ENCODE assay signal across 8 cellular contexts in the genomic region with DNA sequence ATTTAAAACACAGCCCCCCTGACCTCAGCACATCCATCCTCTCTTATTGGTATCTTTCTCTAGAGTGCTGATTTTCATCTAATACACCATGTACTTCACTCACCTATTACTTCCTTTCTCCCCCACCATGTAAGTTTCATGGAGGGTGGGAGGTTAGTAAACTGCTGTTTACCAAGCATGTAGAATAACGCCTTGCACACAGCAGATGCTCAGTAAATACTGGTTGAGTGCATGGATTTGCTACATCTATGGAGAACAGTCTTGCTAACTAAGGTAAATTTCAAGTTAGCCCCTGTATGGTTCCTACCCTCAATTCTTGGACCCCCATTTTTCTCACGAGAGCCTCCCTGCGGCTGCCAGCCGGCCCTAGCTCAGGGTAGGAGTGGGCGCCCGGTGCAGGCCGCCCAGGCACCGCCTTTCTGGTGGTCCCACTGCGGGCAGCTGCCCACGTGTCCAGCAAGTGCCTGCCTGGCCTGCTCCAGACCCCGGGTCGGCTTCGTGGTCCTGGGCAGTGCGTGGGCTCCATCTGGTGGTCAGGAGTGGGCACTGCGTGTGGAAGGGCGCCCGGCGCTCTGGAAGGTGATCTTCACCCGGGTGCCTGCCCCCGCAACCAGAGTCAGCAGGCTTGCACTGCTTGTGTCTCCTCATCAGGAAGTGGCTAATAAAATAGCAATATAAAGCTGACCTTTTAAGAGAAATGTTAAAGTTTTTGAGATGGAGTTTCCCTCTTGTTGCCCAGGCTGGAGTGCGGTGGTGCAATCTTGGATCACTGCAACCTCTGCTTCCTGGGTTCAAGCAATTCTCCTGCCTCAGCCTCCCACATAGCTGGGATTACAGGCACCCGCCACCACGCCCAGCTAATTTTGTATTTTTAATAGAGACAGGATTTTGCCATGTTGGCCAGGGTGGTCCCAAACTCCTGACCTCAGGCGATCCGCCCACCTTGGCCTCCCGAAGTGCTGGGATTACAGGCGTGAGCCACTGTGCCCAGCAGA.
A peak's percentile ranks its signal among the peaks of the same experiment; 100 is the strongest.
DNase-seq lines count a peak whose midpoint lies in the region; ATAC-seq and TF ChIP-seq lines count a peak whose summit lies in the region.

No MANE protein-coding gene starts in this region.

- H3K27ac Mint-ChIP-seq in activated B cell treated with CpG ODN at 0.5 μM for 24 hours: no peak overlapping the region

- CTCF ChIA-PET in activated B cell treated with CpG ODN at 0.5 μM for 24 hours (lab: Charles Lee): interaction anchor here (0.8 to 1.9 kb wide), 3 partner anchors 22 to 304 kb away, joined by 3 to 9 read pairs (median 7); no protein-coding TSS in a partner anchor

- intact Hi-C loops in activated B cell treated with CpG ODN at 0.5 μM for 24 hours (cut with micrococcal nuclease): loop anchor here (1.0 to 10.0 kb wide), 3 partner anchors 29 to 369 kb away; no protein-coding TSS in a partner anchor

- POLR2A ChIA-PET in activated B cell treated with CpG ODN at 0.5 μM for 24 hours (lab: Charles Lee): no interaction called here

- H3K4me1 Mint-ChIP-seq in activated B cell treated with CpG ODN at 0.5 μM for 24 hours: peaks cover 5% of the 10 kb centered on the region

- DNase-seq in NOMO-1 treated with DMSO at 0.1 percent for 48 hours (lab: John Stamatoyannopoulos, UW; ENCODE audit: unreplicated experiment): peak; percentile 17
- no peak for DNase-seq in NOMO-1 treated with dmso at 0.1 percent for 144 hours (lab: John Stamatoyannopoulos, UW; ENCODE audit: unreplicated experiment)
- peak; percentile 40 for DNase-seq in NCI-H2029 treated with DMSO at 0.1 percent for 48 hours (lab: John Stamatoyannopoulos, UW)
- DNase-seq in activated B cell treated with CpG ODN at 0.5 μM for 24 hours: peak; percentile 61
- peak; percentile 42 for DNase-seq in central memory CD4-positive, alpha-beta T cell
- peak; percentile 79 for DNase-seq in kidney tubule cell (ENCODE audit: low spot score)
- peak; percentile 57 to 68 for DNase-seq in stimulated activated CD4-positive, alpha-beta T cell treated with anti-CD3 and anti-CD28 coated beads, Interleukin-2, amount 100 ng/mL, for 48 hours

- no peaks in the 10 kb centered on the region for H3K9me3 Mint-ChIP-seq in activated B cell treated with CpG ODN at 0.5 μM for 24 hours

- peaks cover 2% of the 10 kb centered on the region for H3K27me3 Mint-ChIP-seq in activated B cell treated with CpG ODN at 0.5 μM for 24 hours

- peak; percentile 42 for TF ChIP-seq CTCF in activated B cell treated with CpG ODN at 0.5 μM for 24 hours (IDR thresholded peaks at IDR 0.05)

- H3K4me3 Mint-ChIP-seq in activated B cell treated with CpG ODN at 0.5 μM for 24 hours: no peak overlapping the region

- ATAC-seq in HG02852 (IDR thresholded peaks at IDR 0.05; ENCODE audit: unreplicated experiment): peak; percentile 70
- ATAC-seq in activated B cell treated with CpG ODN at 0.5 μM for 24 hours (ENCODE audit: low read depth): peak; percentile 96

- peaks cover 19% of the 10 kb centered on the region for H3K36me3 Mint-ChIP-seq in activated B cell treated with CpG ODN at 0.5 μM for 24 hours (ENCODE audit: low read depth)
